Comparison of ENCODE assay signal across 19 cellular contexts in genomic region chr1:43987159-43988022, GRCh38. TPM values are rescaled to one million over a fixed set of nuclear protein-coding genes. Genes with fewer than 3 reads are reported as not detected.
DNase-seq lines count a peak whose midpoint lies in the region; ATAC-seq and TF ChIP-seq lines count a peak whose summit lies in the region.
"Had no signal": no experiment of that assay in that cellular context is flagged by ENCODE, and none has a peak within 500 bp of the region (broad histone marks: within the 10 kb centered on the region; RNA-seq: fewer than 3 reads in every experiment).

No MANE protein-coding gene starts in this region.

- no peak overlapping the region for H2BK15ac ChIP-seq in mesenchymal stem cell (ENCODE audit: low read depth, poor library complexity, severe bottlenecking)

- no peak overlapping the region for H4K91ac ChIP-seq in mesenchymal stem cell (ENCODE audit: low read length)

- H3K4me3 Mint-ChIP-seq in activated T-helper 1 cell treated with anti-CD3 and anti-CD28 coated beads, Interleukin-12 subunit alpha, Interleukin-12 subunit beta, Interleukin-2, Interleukin-4 antibody, amounts not matched to agents 30 ng/mL and 10 ng/mL and 1 ng/mL, durations not matched to agents 14 hours and 24 hours and 36 hours: no peak overlapping the region
- H3K4me3 Mint-ChIP-seq: activated T-cell treated with anti-CD3 and anti-CD28 coated beads, Interleukin-2, amount 50 U/mL, for 72 hours; CD8-positive, alpha-beta T cell; stimulated activated naive CD8-positive, alpha-beta T cell treated with anti-CD3 and anti-CD28 coated beads, Interleukin-15, amount 100 ng/mL, for 72 hours had no signal

- peaks cover 6% of the 10 kb centered on the region for H3K4me1 Mint-ChIP-seq in activated T-helper 1 cell treated with anti-CD3 and anti-CD28 coated beads, Interleukin-12 subunit alpha, Interleukin-12 subunit beta, Interleukin-2, Interleukin-4 antibody, amounts not matched to agents 30 ng/mL and 10 ng/mL and 1 ng/mL, durations not matched to agents 14 hours and 24 hours and 36 hours (ENCODE audit: low read depth)

- no peaks in the 10 kb centered on the region for H3K27me3 ChIP-seq in mesenchymal stem cell (ENCODE audit: control insufficient read depth in 1 of 2, insufficient read depth in 1 of 2, low read length in 2 of 2)
- H3K27me3 ChIP-seq: gastrocnemius medialis, upper lobe of right lung had no signal

- peak overlapping the region in 1 of 2 experiments; percentile 24 for H3K14ac ChIP-seq in mesenchymal stem cell (ENCODE audit: low read length in 2 of 2)

- 69% methylated on average over 7 of the region's 7 CpGs for WGBS in mesenchymal stem cell

- H3K18ac ChIP-seq in mesenchymal stem cell (ENCODE audit: low read depth in 1 of 2, low read length in 2 of 2): peak overlapping the region in 1 of 2 experiments; percentile 28

- H3K9ac ChIP-seq in mesenchymal stem cell (ENCODE audit: low read length): no peak overlapping the region
- H3K9ac ChIP-seq: SK-N-SH had no signal

- H2BK12ac ChIP-seq in mesenchymal stem cell (ENCODE audit: low read length in 2 of 2): no peak overlapping the region

- H2AFZ ChIP-seq in mesenchymal stem cell (ENCODE audit: low read depth, low read length): no peak overlapping the region

- peak overlapping the region; percentile 11 for H3K27ac ChIP-seq in mesenchymal stem cell (ENCODE audit: low read length, poor library complexity, severe bottlenecking)
- H3K27ac ChIP-seq: gastrocnemius medialis, upper lobe of right lung had no signal

- DNase-seq in AG10803 (ENCODE audit: low read depth) (peak; percentile 25), mesenchymal stem cell (peak; percentile 50), NCI-H748 treated with DMSO at 0.1 percent for 48 hours (lab: John Stamatoyannopoulos, UW) (no peak)
- no peak for DNase-seq in activated T-helper 1 cell treated with anti-CD3 and anti-CD28 coated beads, Interleukin-12 subunit alpha, Interleukin-12 subunit beta, Interleukin-2, Interleukin-4 antibody, amounts not matched to agents 30 ng/mL and 10 ng/mL and 1 ng/mL, durations not matched to agents 14 hours and 24 hours and 36 hours (ENCODE audit: low spot score)
- DNase-seq in activated CD4-positive, alpha-beta T cell treated with anti-CD3 and anti-CD28 coated beads for 48 hours: no peak
- DNase-seq: activated CD8-positive, alpha-beta memory T cell treated with anti-CD3 and anti-CD28 coated beads for 24 hours; activated T-cell treated with anti-CD3 and anti-CD28 coated beads, Interleukin-2, amount 50 U/mL, for 72 hours; CD8-positive, alpha-beta T cell; DND-41; gastrocnemius medialis; NCI-H146; NCI-H82; SK-N-SH; stimulated activated CD4-positive, alpha-beta T cell treated with anti-CD3 and anti-CD28 coated beads, Interleukin-2, amount 100 ng/mL, for 24 hours; stimulated activated naive CD8-positive, alpha-beta T cell treated with anti-CD3 and anti-CD28 coated beads, Interleukin-15, amount 100 ng/mL, for 72 hours; upper lobe of right lung had no signal

- no peak overlapping the region for H2BK120ac ChIP-seq in mesenchymal stem cell (ENCODE audit: low read depth, low read length)

- no peaks in the 10 kb centered on the region for H3K9me3 Mint-ChIP-seq in activated T-helper 1 cell treated with anti-CD3 and anti-CD28 coated beads, Interleukin-12 subunit alpha, Interleukin-12 subunit beta, Interleukin-2, Interleukin-4 antibody, amounts not matched to agents 30 ng/mL and 10 ng/mL and 1 ng/mL, durations not matched to agents 14 hours and 24 hours and 36 hours
- H3K9me3 Mint-ChIP-seq: activated T-cell treated with anti-CD3 and anti-CD28 coated beads, Interleukin-2, amount 50 U/mL, for 72 hours; CD8-positive, alpha-beta T cell; stimulated activated naive CD8-positive, alpha-beta T cell treated with anti-CD3 and anti-CD28 coated beads, Interleukin-15, amount 100 ng/mL, for 72 hours had no signal

- ATAC-seq in GM18502 (IDR thresholded peaks at IDR 0.05; ENCODE audit: poor library complexity, unreplicated experiment): no peak
- ATAC-seq: activated CD4-positive, CD25-positive, alpha-beta regulatory T cell treated with anti-CD3 and anti-CD28 coated beads, Interleukin-2, amount 50 U/mL, for 24 hours; activated T-cell treated with anti-CD3 and anti-CD28 coated beads, Interleukin-2, amount 50 U/mL, for 72 hours; CD8-positive, alpha-beta T cell; gastrocnemius medialis; Panc1; stimulated activated naive CD8-positive, alpha-beta T cell treated with anti-CD3 and anti-CD28 coated beads, Interleukin-15, amount 100 ng/mL, for 72 hours; upper lobe of right lung had no signal

- no peak overlapping the region for H2AK5ac ChIP-seq in mesenchymal stem cell (ENCODE audit: low read length, severe bottlenecking)

- H3K9me3 ChIP-seq in mesenchymal stem cell (ENCODE audit: control insufficient read depth, low read length): no peaks in the 10 kb centered on the region
- H3K9me3 ChIP-seq: gastrocnemius medialis, SK-N-SH, upper lobe of right lung had no signal

- peak overlapping the region; percentile 7 for H3K27ac Mint-ChIP-seq in activated T-helper 1 cell treated with anti-CD3 and anti-CD28 coated beads, Interleukin-12 subunit alpha, Interleukin-12 subunit beta, Interleukin-2, Interleukin-4 antibody, amounts not matched to agents 30 ng/mL and 10 ng/mL and 1 ng/mL, durations not matched to agents 14 hours and 24 hours and 36 hours
- H3K27ac Mint-ChIP-seq: activated T-cell treated with anti-CD3 and anti-CD28 coated beads, Interleukin-2, amount 50 U/mL, for 72 hours; CD8-positive, alpha-beta T cell had no signal

- H3K36me3 ChIP-seq in mesenchymal stem cell (ENCODE audit: control insufficient read depth in 1 of 2, insufficient read depth in 2 of 2, low read depth in 1 of 2, low read length in 2 of 2): peaks cover 34 to 42% of the 10 kb centered on the region in 2 experiments
- H3K36me3 ChIP-seq: upper lobe of right lung had no signal

- peaks cover 3% of the 10 kb centered on the region for H3K36me3 Mint-ChIP-seq in activated T-helper 1 cell treated with anti-CD3 and anti-CD28 coated beads, Interleukin-12 subunit alpha, Interleukin-12 subunit beta, Interleukin-2, Interleukin-4 antibody, amounts not matched to agents 30 ng/mL and 10 ng/mL and 1 ng/mL, durations not matched to agents 14 hours and 24 hours and 36 hours (ENCODE audit: low read depth)

- H3K4me1 ChIP-seq in mesenchymal stem cell (ENCODE audit: control insufficient read depth, insufficient read depth, low read depth, low read length): peaks cover 26% of the 10 kb centered on the region

- H3K79me1 ChIP-seq in mesenchymal stem cell (replicated peaks; ENCODE audit: low read length, poor library complexity, severe bottlenecking): peaks cover 9% of the 10 kb centered on the region

- H3K27me3 Mint-ChIP-seq in activated T-helper 1 cell treated with anti-CD3 and anti-CD28 coated beads, Interleukin-12 subunit alpha, Interleukin-12 subunit beta, Interleukin-2, Interleukin-4 antibody, amounts not matched to agents 30 ng/mL and 10 ng/mL and 1 ng/mL, durations not matched to agents 14 hours and 24 hours and 36 hours (ENCODE audit: insufficient read depth): no peaks in the 10 kb centered on the region
- H3K27me3 Mint-ChIP-seq: stimulated activated naive CD8-positive, alpha-beta T cell treated with anti-CD3 and anti-CD28 coated beads, Interleukin-15, amount 100 ng/mL, for 72 hours had no signal

- no peak overlapping the region for H3K4ac ChIP-seq in mesenchymal stem cell (ENCODE audit: low read depth in 1 of 2, low read length in 2 of 2)

- intact Hi-C loops in activated T-helper 1 cell treated with anti-CD3 and anti-CD28 coated beads, Interleukin-12 subunit alpha, Interleukin-12 subunit beta, Interleukin-2, Interleukin-4 antibody, amounts not matched to agents 30 ng/mL and 10 ng/mL and 1 ng/mL, durations not matched to agents 14 hours and 24 hours and 36 hours (cut with micrococcal nuclease): no loop called here

- H3K4me2 ChIP-seq in mesenchymal stem cell (ENCODE audit: low read length, poor library complexity, severe bottlenecking): no peak overlapping the region
- H3K4me2 ChIP-seq: SK-N-SH had no signal

- no peak overlapping the region for H4K8ac ChIP-seq in mesenchymal stem cell (ENCODE audit: low read length)

- H3K23ac ChIP-seq in mesenchymal stem cell (ENCODE audit: low read length in 2 of 2): no peak overlapping the region

- TF ChIP-seq CTCF in AG10803 (conservative IDR thresholded peaks at IDR 0.05; ENCODE audit: low read length): no peak

- H3K4me3 ChIP-seq in AG10803 (ENCODE audit: low read length) (no peak overlapping the region), mesenchymal stem cell (ENCODE audit: insufficient read depth in 1 of 2, low read depth in 1 of 2, low read length in 2 of 2) (no peak overlapping the region)
- H3K4me3 ChIP-seq: gastrocnemius medialis, upper lobe of right lung had no signal

- no peak overlapping the region for H2BK5ac ChIP-seq in mesenchymal stem cell (ENCODE audit: low read depth, low read length, poor library complexity, severe bottlenecking)

RNA-seq across cellular contexts. Expression of gene CCDC24, which starts 4.0 kb away (rescaled TPM):
- total RNA-seq in activated T-helper 1 cell treated with anti-CD3 and anti-CD28 coated beads, Interleukin-12 subunit alpha, Interleukin-12 subunit beta, Interleukin-2, Interleukin-4 antibody, amounts not matched to agents 30 ng/mL and 10 ng/mL and 1 ng/mL, durations not matched to agents 14 hours and 24 hours and 36 hours: 2.7 TPM in 2 replicates
- polyA plus RNA-seq in mesenchymal stem cell (2013, experiment 1 of 2): 2.9 TPM
- 3.2 TPM for polyA plus RNA-seq in mesenchymal stem cell (2013, experiment 2 of 2)

RNA-seq across cellular contexts. Expression of gene B4GALT2, which starts 8.4 kb away (rescaled TPM):
- 51.2 and 51.3 TPM in 2 replicates for total RNA-seq in activated T-helper 1 cell treated with anti-CD3 and anti-CD28 coated beads, Interleukin-12 subunit alpha, Interleukin-12 subunit beta, Interleukin-2, Interleukin-4 antibody, amounts not matched to agents 30 ng/mL and 10 ng/mL and 1 ng/mL, durations not matched to agents 14 hours and 24 hours and 36 hours
- 37.4 TPM for polyA plus RNA-seq in mesenchymal stem cell (2013, experiment 1 of 2)
- 35.8 TPM for polyA plus RNA-seq in mesenchymal stem cell (2013, experiment 2 of 2)

RNA-seq across cellular contexts. Expression of gene ATP6V0B, which starts 12.6 kb away (rescaled TPM):
- total RNA-seq in activated T-helper 1 cell treated with anti-CD3 and anti-CD28 coated beads, Interleukin-12 subunit alpha, Interleukin-12 subunit beta, Interleukin-2, Interleukin-4 antibody, amounts not matched to agents 30 ng/mL and 10 ng/mL and 1 ng/mL, durations not matched to agents 14 hours and 24 hours and 36 hours: 187 and 195 TPM in 2 replicates
- polyA plus RNA-seq in mesenchymal stem cell (2013, experiment 1 of 2): 60.5 TPM
- polyA plus RNA-seq in mesenchymal stem cell (2013, experiment 2 of 2): 64.4 TPM

RNA-seq across cellular contexts. Expression of gene DPH2, which starts 17.6 kb away (rescaled TPM):
- total RNA-seq in activated T-helper 1 cell treated with anti-CD3 and anti-CD28 coated beads, Interleukin-12 subunit alpha, Interleukin-12 subunit beta, Interleukin-2, Interleukin-4 antibody, amounts not matched to agents 30 ng/mL and 10 ng/mL and 1 ng/mL, durations not matched to agents 14 hours and 24 hours and 36 hours: 73.8 and 74.8 TPM in 2 replicates
- 8.8 TPM for polyA plus RNA-seq in mesenchymal stem cell (2013, experiment 1 of 2)
- polyA plus RNA-seq in mesenchymal stem cell (2013, experiment 2 of 2): 9.0 TPM

RNA-seq across cellular contexts. Expression of gene IPO13, which starts 40.6 kb away (rescaled TPM):
- 28.6 and 33.9 TPM in 2 replicates for total RNA-seq in activated T-helper 1 cell treated with anti-CD3 and anti-CD28 coated beads, Interleukin-12 subunit alpha, Interleukin-12 subunit beta, Interleukin-2, Interleukin-4 antibody, amounts not matched to agents 30 ng/mL and 10 ng/mL and 1 ng/mL, durations not matched to agents 14 hours and 24 hours and 36 hours
- 14.7 TPM for polyA plus RNA-seq in mesenchymal stem cell (2013, experiment 1 of 2)
- polyA plus RNA-seq in mesenchymal stem cell (2013, experiment 2 of 2): 13.5 TPM

Comparison
In these comparisons a context has a peak if more than half of its experiments do, and no peak if none do; other contexts are left out.
1. DNase-seq: peak in AG10803 (single experiment) and mesenchymal stem cell (single experiment); none in activated T-helper 1 cell treated with anti-CD3 and anti-CD28 coated beads, Interleukin-12 subunit alpha, Interleukin-12 subunit beta, Interleukin-2, Interleukin-4 antibody, amounts not matched to agents 30 ng/mL and 10 ng/mL and 1 ng/mL, durations not matched to agents 14 hours and 24 hours and 36 hours (single experiment), activated CD4-positive, alpha-beta T cell treated with anti-CD3 and anti-CD28 coated beads for 48 hours (single experiment) and NCI-H748 treated with DMSO at 0.1 percent for 48 hours (single experiment).